In genomic region chr9:77161191-77161590, GRCh38 we compare ENCODE assay signal across 20 cellular contexts. TPM values are rescaled to one million over a fixed set of nuclear protein-coding genes. Genes with fewer than 3 reads are reported as not detected.
A peak's percentile ranks its signal among the peaks of the same experiment; 100 is the strongest.
DNase-seq lines count a peak whose midpoint lies in the region; ATAC-seq and TF ChIP-seq lines count a peak whose summit lies in the region.
"Had no signal": no experiment of that assay in that cellular context is flagged by ENCODE, and none has a peak within 500 bp of the region (broad histone marks: within the 10 kb centered on the region; RNA-seq: fewer than 3 reads in every experiment).

No MANE protein-coding gene starts in this region.

- ATAC-seq in left cardiac atrium (no peak), GM21360 (IDR thresholded peaks at IDR 0.05; ENCODE audit: unreplicated experiment) (no peak), GM18517 (IDR thresholded peaks at IDR 0.05; ENCODE audit: unreplicated experiment) (no peak)
- ATAC-seq: GM12878, GM23338, HCT116, HepG2 had no signal

- H3K27ac ChIP-seq in right atrium auricular region (no peak overlapping the region), RWPE1 (peak overlapping the region; percentile 47)
- H3K27ac ChIP-seq: BLaER1 treated with 17β-estradiol and CSF1 and Interleukin-3, amounts not matched to agents 10 nM and 100 nM had no signal

- no peaks in the 10 kb centered on the region for H3K9me3 ChIP-seq in right atrium auricular region
- H3K9me3 ChIP-seq: BLaER1 treated with 17β-estradiol and CSF1 and Interleukin-3, amounts not matched to agents 10 nM and 100 nM had no signal

- TF ChIP-seq CTCF in right atrium auricular region (IDR thresholded peaks at IDR 0.05): no peak
- no peak for TF ChIP-seq CTCF in RWPE1 (conservative IDR thresholded peaks at IDR 0.05; ENCODE audit: low read depth)

- POLR2A ChIA-PET in RWPE1 (lab: Yijun Ruan, JAX; ENCODE audit: low non-redundant PET): no interaction called here

- CTCF ChIA-PET in RWPE1 (lab: Yijun Ruan, JAX): interaction anchor here (0.7 kb wide), 1 partner anchor 161 kb away, joined by 3 read pairs; no protein-coding TSS in a partner anchor

- H3K27me3 ChIP-seq in right atrium auricular region: no peaks in the 10 kb centered on the region
- H3K27me3 ChIP-seq: BLaER1 treated with 17β-estradiol and CSF1 and Interleukin-3, amounts not matched to agents 10 nM and 100 nM had no signal

- no peak overlapping the region for H3K4me3 ChIP-seq in right atrium auricular region
- H3K4me3 ChIP-seq: BLaER1 treated with 17β-estradiol and CSF1 and Interleukin-3, amounts not matched to agents 10 nM and 100 nM; GM12878; GM23338 had no signal

- intact Hi-C loops in left cardiac atrium (cut with DNase I): no loop called here

- DNase-seq in left cardiac atrium (peak; percentile 41), right atrium auricular region (ENCODE audit: low spot score) (no peak), RWPE1 (ENCODE audit: low spot score) (no peak), left kidney (ENCODE audit: low read depth, low spot score) (peak; percentile 51), renal cortical epithelial cell (ENCODE audit: low read depth) (peak; percentile 13)
- DNase-seq: CD4-positive, CD25-positive, alpha-beta regulatory T cell; CD8-positive, alpha-beta memory T cell; COR-L47; DMS 273 treated with DMSO at 0.1 percent for 48 hours; DMS53; DND-41; EL; HFFc6 had no signal

- H3K4me1 ChIP-seq in right atrium auricular region: peaks cover 0 to 6% of the 10 kb centered on the region in 2 donors
- H3K4me1 ChIP-seq: BLaER1 treated with 17β-estradiol and CSF1 and Interleukin-3, amounts not matched to agents 10 nM and 100 nM had no signal

- H3K36me3 ChIP-seq in right atrium auricular region: no peaks in the 10 kb centered on the region
- H3K36me3 ChIP-seq: BLaER1 treated with 17β-estradiol and CSF1 and Interleukin-3, amounts not matched to agents 10 nM and 100 nM had no signal

RNA-seq across cellular contexts. Expression of gene VPS13A, which starts 16.1 kb away (rescaled TPM):
- total RNA-seq in left cardiac atrium (10 to 100 TPM; 31.2 to 31.9 TPM), right atrium auricular region (10 to 100 TPM; 29.5 to 43.8 TPM), renal cortical epithelial cell (19.6 and 52.9 TPM in 2 replicates)

Comparison
In these comparisons a context has a peak if more than half of its experiments do, and no peak if none do; other contexts are left out.
1. DNase-seq: peak in left cardiac atrium (single experiment), left kidney (single experiment) and renal cortical epithelial cell (single experiment); none in right atrium auricular region (single experiment) and RWPE1 (single experiment).